21 cellular contexts compared by ENCODE assay signal in genomic region chr9:98532147-98532546, GRCh38.
"Had no signal": no experiment of that assay in that cellular context is flagged by ENCODE, and none has a peak within 500 bp of the region (broad histone marks: within the 10 kb centered on the region; RNA-seq: fewer than 3 reads in every experiment).

No MANE protein-coding gene starts in this region.

- H3K36me3 ChIP-seq: brain microvascular endothelial cell, SJSA1 had no signal

- H3K27ac ChIP-seq: brain microvascular endothelial cell, SJSA1 had no signal

- H3K4me1 ChIP-seq: SJSA1 had no signal

- H3K4me3 ChIP-seq: SJSA1 had no signal

- DNase-seq: activated CD4-positive, alpha-beta memory T cell treated with anti-CD3 and anti-CD28 coated beads for 36 hours; activated CD4-positive, alpha-beta T cell treated with anti-CD3 and anti-CD28 coated beads for 48 hours; activated CD4-positive, CD25-positive, alpha-beta regulatory T cell treated with anti-CD3 and anti-CD28 coated beads, Interleukin-2, amount 50 U/mL, for 72 hours; activated CD8-positive, alpha-beta memory T cell treated with anti-CD3 and anti-CD28 coated beads for 24 hours; activated effector memory CD4-positive, alpha-beta T cell treated with anti-CD3 and anti-CD28 coated beads, Interleukin-2, amount 50 U/mL, for 16 hours; activated naive CD4-positive, alpha-beta T cell treated with Interleukin-2 at 50 U/mL for 16 hours; activated T-cell treated with anti-CD3 and anti-CD28 coated beads, Interleukin-2, amount 50 U/mL, for 4 hours; brain microvascular endothelial cell; cerebellar nuclear complex; NCI-H1092; NCI-H1417; NCI-H1930; NCI-H510A treated with DMSO at 0.1 percent for 48 hours; PC-3; SHP77; T-helper 17 cell; T-helper 9 cell had no signal

- H3K9me3 ChIP-seq: SJSA1 had no signal

- H3K27me3 ChIP-seq: brain microvascular endothelial cell, SJSA1 had no signal

- ATAC-seq: activated T-cell treated with anti-CD3 and anti-CD28 coated beads, Interleukin-2, amount 50 U/mL, for 4 hours; PC-3; T-helper 17 cell; WTC11 had no signal

- FAIRE-seq: colon, RCC 7860 had no signal
